Comparison of ENCODE assay signal across 1 cellular context in the genomic region with DNA sequence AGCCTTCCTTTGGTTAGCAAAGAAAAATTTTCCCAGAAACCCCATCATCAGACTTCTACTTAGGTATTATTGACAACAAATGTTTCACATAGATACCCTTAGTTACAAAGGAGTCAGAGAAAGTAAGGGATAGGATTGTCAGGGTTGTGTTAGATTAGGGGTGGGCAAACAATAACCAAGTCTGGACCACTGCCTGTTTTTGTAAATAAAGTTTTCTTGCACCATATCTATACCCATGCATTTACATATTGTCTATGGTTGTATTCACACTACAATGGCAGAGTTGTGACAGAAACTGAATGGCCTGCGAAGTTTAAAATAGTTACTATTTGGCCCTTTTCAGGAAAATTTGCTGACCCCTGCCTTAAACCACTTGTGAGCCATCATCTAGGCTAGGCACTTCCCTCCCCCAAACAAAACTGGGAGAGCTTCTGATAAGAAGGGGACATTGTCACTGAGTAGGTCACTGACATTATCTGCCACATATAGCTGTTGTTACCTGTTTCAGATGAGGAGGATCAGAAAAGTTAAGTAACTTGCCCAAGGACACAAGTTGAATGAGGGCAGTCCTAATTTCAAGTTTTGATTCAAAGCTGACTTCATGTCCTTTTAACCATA.
TF ChIP-seq lines count a peak whose summit lies in the region.

No MANE protein-coding gene starts in this region.

TF ChIP-seq in K562, 482 proteins besides CTCF, POLR2A, EP300 and RAD21 (continued from another document):
- TF ChIP-seq, protein P1, sequence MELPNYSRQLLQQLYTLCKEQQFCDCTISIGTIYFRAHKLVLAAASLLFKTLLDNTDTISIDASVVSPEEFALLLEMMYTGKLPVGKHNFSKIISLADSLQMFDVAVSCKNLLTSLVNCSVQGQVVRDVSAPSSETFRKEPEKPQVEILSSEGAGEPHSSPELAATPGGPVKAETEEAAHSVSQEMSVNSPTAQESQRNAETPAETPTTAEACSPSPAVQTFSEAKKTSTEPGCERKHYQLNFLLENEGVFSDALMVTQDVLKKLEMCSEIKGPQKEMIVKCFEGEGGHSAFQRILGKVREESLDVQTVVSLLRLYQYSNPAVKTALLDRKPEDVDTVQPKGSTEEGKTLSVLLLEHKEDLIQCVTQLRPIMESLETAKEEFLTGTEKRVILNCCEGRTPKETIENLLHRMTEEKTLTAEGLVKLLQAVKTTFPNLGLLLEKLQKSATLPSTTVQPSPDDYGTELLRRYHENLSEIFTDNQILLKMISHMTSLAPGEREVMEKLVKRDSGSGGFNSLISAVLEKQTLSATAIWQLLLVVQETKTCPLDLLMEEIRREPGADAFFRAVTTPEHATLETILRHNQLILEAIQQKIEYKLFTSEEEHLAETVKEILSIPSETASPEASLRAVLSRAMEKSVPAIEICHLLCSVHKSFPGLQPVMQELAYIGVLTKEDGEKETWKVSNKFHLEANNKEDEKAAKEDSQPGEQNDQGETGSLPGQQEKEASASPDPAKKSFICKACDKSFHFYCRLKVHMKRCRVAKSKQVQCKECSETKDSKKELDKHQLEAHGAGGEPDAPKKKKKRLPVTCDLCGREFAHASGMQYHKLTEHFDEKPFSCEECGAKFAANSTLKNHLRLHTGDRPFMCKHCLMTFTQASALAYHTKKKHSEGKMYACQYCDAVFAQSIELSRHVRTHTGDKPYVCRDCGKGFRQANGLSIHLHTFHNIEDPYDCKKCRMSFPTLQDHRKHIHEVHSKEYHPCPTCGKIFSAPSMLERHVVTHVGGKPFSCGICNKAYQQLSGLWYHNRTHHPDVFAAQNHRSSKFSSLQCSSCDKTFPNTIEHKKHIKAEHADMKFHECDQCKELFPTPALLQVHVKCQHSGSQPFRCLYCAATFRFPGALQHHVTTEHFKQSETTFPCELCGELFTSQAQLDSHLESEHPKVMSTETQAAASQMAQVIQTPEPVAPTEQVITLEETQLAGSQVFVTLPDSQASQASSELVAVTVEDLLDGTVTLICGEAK (IDR thresholded peaks at IDR 0.05): peak; percentile 91
- TF ChIP-seq, protein P1 (CRISPR knock-in tag; IDR thresholded peaks at IDR 0.05): peak; percentile 81
- TF ChIP-seq, protein P2, sequence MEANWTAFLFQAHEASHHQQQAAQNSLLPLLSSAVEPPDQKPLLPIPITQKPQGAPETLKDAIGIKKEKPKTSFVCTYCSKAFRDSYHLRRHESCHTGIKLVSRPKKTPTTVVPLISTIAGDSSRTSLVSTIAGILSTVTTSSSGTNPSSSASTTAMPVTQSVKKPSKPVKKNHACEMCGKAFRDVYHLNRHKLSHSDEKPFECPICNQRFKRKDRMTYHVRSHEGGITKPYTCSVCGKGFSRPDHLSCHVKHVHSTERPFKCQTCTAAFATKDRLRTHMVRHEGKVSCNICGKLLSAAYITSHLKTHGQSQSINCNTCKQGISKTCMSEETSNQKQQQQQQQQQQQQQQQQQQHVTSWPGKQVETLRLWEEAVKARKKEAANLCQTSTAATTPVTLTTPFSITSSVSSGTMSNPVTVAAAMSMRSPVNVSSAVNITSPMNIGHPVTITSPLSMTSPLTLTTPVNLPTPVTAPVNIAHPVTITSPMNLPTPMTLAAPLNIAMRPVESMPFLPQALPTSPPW (CRISPR knock-in tag; IDR thresholded peaks at IDR 0.05): peak; percentile 27; the same call in 1 of the 2 replicates
- TF ChIP-seq ZNF134 (CRISPR knock-in tag; conservative IDR thresholded peaks at IDR 0.05) (no peak), BMI1 (IDR thresholded peaks at IDR 0.05; ENCODE audit: low read length) (no peak), CTBP1 (IDR thresholded peaks at IDR 0.05; ENCODE audit: borderline replicate concordance) (peak; percentile 42; the same call in 1 of the 2 replicates), ZNF316 (IDR thresholded peaks at IDR 0.05) (peak; percentile 53; the same call in 1 of the 2 replicates), CAMTA2 (CRISPR knock-in tag; conservative IDR thresholded peaks at IDR 0.05) (no peak), FOXJ3 (CRISPR knock-in tag; IDR thresholded peaks at IDR 0.05) (no peak)
- TF ChIP-seq, protein P3, sequence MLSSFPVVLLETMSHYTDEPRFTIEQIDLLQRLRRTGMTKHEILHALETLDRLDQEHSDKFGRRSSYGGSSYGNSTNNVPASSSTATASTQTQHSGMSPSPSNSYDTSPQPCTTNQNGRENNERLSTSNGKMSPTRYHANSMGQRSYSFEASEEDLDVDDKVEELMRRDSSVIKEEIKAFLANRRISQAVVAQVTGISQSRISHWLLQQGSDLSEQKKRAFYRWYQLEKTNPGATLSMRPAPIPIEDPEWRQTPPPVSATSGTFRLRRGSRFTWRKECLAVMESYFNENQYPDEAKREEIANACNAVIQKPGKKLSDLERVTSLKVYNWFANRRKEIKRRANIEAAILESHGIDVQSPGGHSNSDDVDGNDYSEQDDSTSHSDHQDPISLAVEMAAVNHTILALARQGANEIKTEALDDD (IDR thresholded peaks at IDR 0.05): peak; percentile 29; the same call in 1 of the 2 replicates
- TF ChIP-seq, protein P4, sequence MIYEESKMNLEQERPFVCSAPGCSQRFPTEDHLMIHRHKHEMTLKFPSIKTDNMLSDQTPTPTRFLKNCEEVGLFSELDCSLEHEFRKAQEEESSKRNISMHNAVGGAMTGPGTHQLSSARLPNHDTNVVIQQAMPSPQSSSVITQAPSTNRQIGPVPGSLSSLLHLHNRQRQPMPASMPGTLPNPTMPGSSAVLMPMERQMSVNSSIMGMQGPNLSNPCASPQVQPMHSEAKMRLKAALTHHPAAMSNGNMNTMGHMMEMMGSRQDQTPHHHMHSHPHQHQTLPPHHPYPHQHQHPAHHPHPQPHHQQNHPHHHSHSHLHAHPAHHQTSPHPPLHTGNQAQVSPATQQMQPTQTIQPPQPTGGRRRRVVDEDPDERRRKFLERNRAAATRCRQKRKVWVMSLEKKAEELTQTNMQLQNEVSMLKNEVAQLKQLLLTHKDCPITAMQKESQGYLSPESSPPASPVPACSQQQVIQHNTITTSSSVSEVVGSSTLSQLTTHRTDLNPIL (CRISPR knock-in tag; IDR thresholded peaks at IDR 0.05): no peak
